In the genomic region with DNA sequence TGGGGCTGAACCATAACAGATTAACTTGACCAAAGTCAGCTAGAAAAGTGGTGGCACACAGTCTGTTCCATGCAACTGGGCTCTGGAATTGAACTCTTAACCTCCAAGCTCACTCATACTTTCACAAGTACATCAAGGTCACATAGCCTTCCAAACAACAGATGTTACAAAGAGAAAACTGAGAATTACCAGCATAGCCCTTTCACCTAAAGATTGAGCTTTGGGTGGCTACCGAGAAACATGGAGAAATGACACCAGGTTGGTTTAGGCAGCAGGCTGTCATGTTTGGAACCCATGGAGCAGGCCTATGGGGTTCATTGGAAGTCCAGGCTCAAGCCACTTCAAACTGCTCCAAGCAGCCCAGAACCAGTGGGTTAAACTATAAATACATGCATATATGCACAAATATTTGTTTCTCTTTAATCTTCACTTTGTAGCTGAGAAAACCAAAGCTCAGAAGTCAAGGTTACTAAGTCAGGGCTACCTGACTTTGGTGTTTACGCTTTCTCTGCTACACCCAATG, we compare ENCODE assay signal across 1 cellular context.
TF ChIP-seq lines count a peak whose summit lies in the region.

No MANE protein-coding gene starts in this region.

TF ChIP-seq in HepG2, 621 proteins besides CTCF, POLR2A, EP300 and RAD21 (continued from another document and continues in another):
- TF ChIP-seq HOXD1 (CRISPR knock-in tag; IDR thresholded peaks at IDR 0.05) (no peak), ZNF605 (CRISPR knock-in tag; IDR thresholded peaks at IDR 0.05) (0 out of 2 replicates have a peak, but pooled peaks have one; percentile 41), ZC3H4 (CRISPR knock-in tag; IDR thresholded peaks at IDR 0.05; ENCODE audit: borderline replicate concordance) (no peak), ZNF589 (CRISPR knock-in tag; conservative IDR thresholded peaks at IDR 0.05) (no peak), RFXAP (CRISPR knock-in tag; IDR thresholded peaks at IDR 0.05; ENCODE audit: borderline replicate concordance) (no peak), NFE2L2 (IDR thresholded peaks at IDR 0.05; ENCODE audit: low read length) (no peak), ZNF615 (CRISPR knock-in tag; IDR thresholded peaks at IDR 0.05; ENCODE audit: borderline replicate concordance) (no peak), KAT2B (IDR thresholded peaks at IDR 0.05; ENCODE audit: borderline replicate concordance, low read depth, low read length) (no peak), TFE3 (CRISPR knock-in tag; IDR thresholded peaks at IDR 0.05) (0 out of 2 replicates have a peak, but pooled peaks have one; percentile 27), ZBTB1 (CRISPR knock-in tag; IDR thresholded peaks at IDR 0.05; ENCODE audit: borderline replicate concordance) (no peak), ZNF709 (CRISPR knock-in tag; IDR thresholded peaks at IDR 0.05) (no peak), MXD4 (CRISPR knock-in tag; IDR thresholded peaks at IDR 0.05) (no peak; the same call in 1 of the 2 replicates), HNRNPH1 (optimal IDR thresholded peaks at IDR 0.05; ENCODE audit: low read depth, low read length) (no peak), CBFB (CRISPR knock-in tag; IDR thresholded peaks at IDR 0.05) (no peak), HIVEP1 (CRISPR knock-in tag; IDR thresholded peaks at IDR 0.05) (no peak), NBN (conservative IDR thresholded peaks at IDR 0.05) (no peak), IKZF1 (IDR thresholded peaks at IDR 0.05) (no peak), ZNF775 (CRISPR knock-in tag; IDR thresholded peaks at IDR 0.05; ENCODE audit: borderline replicate concordance) (no peak), BHLHE40 (IDR thresholded peaks at IDR 0.05; ENCODE audit: low read length) (no peak), RXRB (CRISPR knock-in tag; IDR thresholded peaks at IDR 0.05; ENCODE audit: borderline replicate concordance) (peak; percentile 63), RELA (CRISPR knock-in tag; IDR thresholded peaks at IDR 0.05) (no peak), ZNF441 (CRISPR knock-in tag; IDR thresholded peaks at IDR 0.05; ENCODE audit: borderline replicate concordance) (no peak), ZNF484 (CRISPR knock-in tag; IDR thresholded peaks at IDR 0.05; ENCODE audit: borderline replicate concordance, low read depth) (no peak), FOSL2 (CRISPR knock-in tag; IDR thresholded peaks at IDR 0.05) (peak; percentile 40; the same call in 1 of the 2 replicates), SP140L (CRISPR knock-in tag; IDR thresholded peaks at IDR 0.05; ENCODE audit: borderline replicate concordance) (no peak), ZNF512 (CRISPR knock-in tag; IDR thresholded peaks at IDR 0.05) (no peak), BRD4 (CRISPR knock-in tag; IDR thresholded peaks at IDR 0.05) (no peak), POLR2AphosphoS2 (IDR thresholded peaks at IDR 0.05; ENCODE audit: low read depth, low read length) (no peak), ZNF879 (CRISPR knock-in tag; IDR thresholded peaks at IDR 0.05) (no peak), ZNF782 (CRISPR knock-in tag; IDR thresholded peaks at IDR 0.05; ENCODE audit: borderline replicate concordance) (no peak), HMGA1 (CRISPR knock-in tag; conservative IDR thresholded peaks at IDR 0.05) (no peak), JUN (CRISPR knock-in tag; IDR thresholded peaks at IDR 0.05) (no peak), RFXANK (CRISPR knock-in tag; IDR thresholded peaks at IDR 0.05) (no peak), ZNF3 (CRISPR knock-in tag; IDR thresholded peaks at IDR 0.05) (peak; percentile 58; the same call in 1 of the 2 replicates), PHB2 (IDR thresholded peaks at IDR 0.05; ENCODE audit: partially characterized antibody) (no peak), LCORL (IDR thresholded peaks at IDR 0.05) (no peak), LCORL (CRISPR knock-in tag; IDR thresholded peaks at IDR 0.05) (no peak), HOXA3 (CRISPR knock-in tag; IDR thresholded peaks at IDR 0.05) (peak; percentile 17; the same call in 1 of the 2 replicates), ZNF598 (CRISPR knock-in tag; IDR thresholded peaks at IDR 0.05; ENCODE audit: borderline replicate concordance) (no peak), MED8 (CRISPR knock-in tag; IDR thresholded peaks at IDR 0.05; ENCODE audit: insufficient replicate concordance) (no peak), ZNF263 (CRISPR knock-in tag; IDR thresholded peaks at IDR 0.05) (no peak), RXRA (CRISPR knock-in tag; IDR thresholded peaks at IDR 0.05) (peak; percentile 27; the same call in 1 of the 2 replicates), BRCA1 (CRISPR knock-in tag; IDR thresholded peaks at IDR 0.05) (no peak), ZNF772 (CRISPR knock-in tag; IDR thresholded peaks at IDR 0.05) (no peak), THYN1 (CRISPR knock-in tag; IDR thresholded peaks at IDR 0.05; ENCODE audit: borderline replicate concordance, low read depth) (no peak), KDM2A (CRISPR knock-in tag; IDR thresholded peaks at IDR 0.05; ENCODE audit: borderline replicate concordance, low read depth) (no peak), ETV5 (CRISPR knock-in tag; IDR thresholded peaks at IDR 0.05; ENCODE audit: borderline replicate concordance) (no peak), AFF4 (CRISPR knock-in tag; IDR thresholded peaks at IDR 0.05) (no peak), CHD2 (IDR thresholded peaks at IDR 0.05; ENCODE audit: low read depth, low read length) (no peak), ZNF180 (CRISPR knock-in tag; IDR thresholded peaks at IDR 0.05; ENCODE audit: borderline replicate concordance, low read depth) (no peak), JUNB (CRISPR knock-in tag; IDR thresholded peaks at IDR 0.05; ENCODE audit: borderline replicate concordance) (no peak), YEATS4 (CRISPR knock-in tag; IDR thresholded peaks at IDR 0.05; ENCODE audit: borderline replicate concordance) (no peak), ZNF660 (CRISPR knock-in tag; IDR thresholded peaks at IDR 0.05; ENCODE audit: borderline replicate concordance, low read depth) (no peak), SATB2 (CRISPR knock-in tag; IDR thresholded peaks at IDR 0.05) (no peak), THAP11 (CRISPR knock-in tag; IDR thresholded peaks at IDR 0.05) (no peak), ZNF619 (CRISPR knock-in tag; IDR thresholded peaks at IDR 0.05) (no peak), ZBTB42 (CRISPR knock-in tag; IDR thresholded peaks at IDR 0.05) (no peak), EZH2 (conservative IDR thresholded peaks at IDR 0.05; ENCODE audit: low read depth, low read length) (no peak), ZNF558 (CRISPR knock-in tag; IDR thresholded peaks at IDR 0.05; ENCODE audit: borderline replicate concordance) (no peak), PTBP1 (IDR thresholded peaks at IDR 0.05; ENCODE audit: low read depth, low read length, poor library complexity, severe bottlenecking) (no peak), KDM3A (CRISPR knock-in tag; IDR thresholded peaks at IDR 0.05; ENCODE audit: low read depth) (no peak), GABPA (IDR thresholded peaks at IDR 0.05; ENCODE audit: low read depth, low read length) (no peak), GABPA (CRISPR knock-in tag; IDR thresholded peaks at IDR 0.05; ENCODE audit: low read depth) (no peak)
- TF ChIP-seq, protein P1, sequence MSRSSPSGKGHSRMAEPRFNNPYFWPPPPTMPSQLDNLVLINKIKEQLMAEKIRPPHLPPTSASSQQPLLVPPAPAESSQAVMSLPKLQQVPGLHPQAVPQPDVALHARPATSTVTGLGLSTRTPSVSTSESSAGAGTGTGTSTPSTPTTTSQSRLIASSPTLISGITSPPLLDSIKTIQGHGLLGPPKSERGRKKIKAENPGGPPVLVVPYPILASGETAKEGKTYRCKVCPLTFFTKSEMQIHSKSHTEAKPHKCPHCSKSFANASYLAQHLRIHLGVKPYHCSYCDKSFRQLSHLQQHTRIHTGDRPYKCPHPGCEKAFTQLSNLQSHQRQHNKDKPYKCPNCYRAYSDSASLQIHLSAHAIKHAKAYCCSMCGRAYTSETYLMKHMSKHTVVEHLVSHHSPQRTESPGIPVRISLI (CRISPR knock-in tag; IDR thresholded peaks at IDR 0.05; ENCODE audit: borderline replicate concordance), result peak; percentile 32; the same call in 1 of the 2 replicates
- TF ChIP-seq, protein P2, sequence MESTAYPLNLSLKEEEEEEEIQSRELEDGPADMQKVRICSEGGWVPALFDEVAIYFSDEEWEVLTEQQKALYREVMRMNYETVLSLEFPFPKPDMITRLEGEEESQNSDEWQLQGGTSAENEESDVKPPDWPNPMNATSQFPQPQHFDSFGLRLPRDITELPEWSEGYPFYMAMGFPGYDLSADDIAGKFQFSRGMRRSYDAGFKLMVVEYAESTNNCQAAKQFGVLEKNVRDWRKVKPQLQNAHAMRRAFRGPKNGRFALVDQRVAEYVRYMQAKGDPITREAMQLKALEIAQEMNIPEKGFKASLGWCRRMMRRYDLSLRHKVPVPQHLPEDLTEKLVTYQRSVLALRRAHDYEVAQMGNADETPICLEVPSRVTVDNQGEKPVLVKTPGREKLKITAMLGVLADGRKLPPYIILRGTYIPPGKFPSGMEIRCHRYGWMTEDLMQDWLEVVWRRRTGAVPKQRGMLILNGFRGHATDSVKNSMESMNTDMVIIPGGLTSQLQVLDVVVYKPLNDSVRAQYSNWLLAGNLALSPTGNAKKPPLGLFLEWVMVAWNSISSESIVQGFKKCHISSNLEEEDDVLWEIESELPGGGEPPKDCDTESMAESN (CRISPR knock-in tag; conservative IDR thresholded peaks at IDR 0.05), result no peak
- TF ChIP-seq, protein P3, sequence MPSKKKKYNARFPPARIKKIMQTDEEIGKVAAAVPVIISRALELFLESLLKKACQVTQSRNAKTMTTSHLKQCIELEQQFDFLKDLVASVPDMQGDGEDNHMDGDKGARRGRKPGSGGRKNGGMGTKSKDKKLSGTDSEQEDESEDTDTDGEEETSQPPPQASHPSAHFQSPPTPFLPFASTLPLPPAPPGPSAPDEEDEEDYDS (CRISPR knock-in tag; IDR thresholded peaks at IDR 0.05), result peak; percentile 21
- TF ChIP-seq, protein P4, sequence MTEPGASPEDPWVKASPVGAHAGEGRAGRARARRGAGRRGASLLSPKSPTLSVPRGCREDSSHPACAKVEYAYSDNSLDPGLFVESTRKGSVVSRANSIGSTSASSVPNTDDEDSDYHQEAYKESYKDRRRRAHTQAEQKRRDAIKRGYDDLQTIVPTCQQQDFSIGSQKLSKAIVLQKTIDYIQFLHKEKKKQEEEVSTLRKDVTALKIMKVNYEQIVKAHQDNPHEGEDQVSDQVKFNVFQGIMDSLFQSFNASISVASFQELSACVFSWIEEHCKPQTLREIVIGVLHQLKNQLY (CRISPR knock-in tag; IDR thresholded peaks at IDR 0.05), result no peak
- TF ChIP-seq, protein P5, sequence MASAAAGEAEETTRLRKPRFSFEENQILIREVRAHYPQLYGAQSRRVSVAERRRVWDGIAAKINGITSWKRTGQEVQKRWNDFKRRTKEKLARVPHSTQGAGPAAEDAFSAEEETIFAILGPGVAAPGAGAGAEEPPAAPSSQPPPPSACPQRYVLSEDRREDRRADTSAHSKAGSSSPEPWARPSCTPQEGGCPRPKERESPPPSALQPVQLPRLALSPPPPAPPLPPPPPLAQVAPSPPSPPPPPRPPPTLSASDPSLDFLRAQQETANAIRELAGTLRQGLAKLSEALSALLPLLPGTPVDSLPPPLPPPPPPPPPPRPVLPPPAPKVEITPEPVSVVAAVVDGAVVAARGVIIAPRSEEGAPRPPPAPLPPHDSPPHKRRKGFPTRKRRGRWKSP (CRISPR knock-in tag; IDR thresholded peaks at IDR 0.05), result no peak
